ENCODE assay signal across 8 cellular contexts in the genomic region with DNA sequence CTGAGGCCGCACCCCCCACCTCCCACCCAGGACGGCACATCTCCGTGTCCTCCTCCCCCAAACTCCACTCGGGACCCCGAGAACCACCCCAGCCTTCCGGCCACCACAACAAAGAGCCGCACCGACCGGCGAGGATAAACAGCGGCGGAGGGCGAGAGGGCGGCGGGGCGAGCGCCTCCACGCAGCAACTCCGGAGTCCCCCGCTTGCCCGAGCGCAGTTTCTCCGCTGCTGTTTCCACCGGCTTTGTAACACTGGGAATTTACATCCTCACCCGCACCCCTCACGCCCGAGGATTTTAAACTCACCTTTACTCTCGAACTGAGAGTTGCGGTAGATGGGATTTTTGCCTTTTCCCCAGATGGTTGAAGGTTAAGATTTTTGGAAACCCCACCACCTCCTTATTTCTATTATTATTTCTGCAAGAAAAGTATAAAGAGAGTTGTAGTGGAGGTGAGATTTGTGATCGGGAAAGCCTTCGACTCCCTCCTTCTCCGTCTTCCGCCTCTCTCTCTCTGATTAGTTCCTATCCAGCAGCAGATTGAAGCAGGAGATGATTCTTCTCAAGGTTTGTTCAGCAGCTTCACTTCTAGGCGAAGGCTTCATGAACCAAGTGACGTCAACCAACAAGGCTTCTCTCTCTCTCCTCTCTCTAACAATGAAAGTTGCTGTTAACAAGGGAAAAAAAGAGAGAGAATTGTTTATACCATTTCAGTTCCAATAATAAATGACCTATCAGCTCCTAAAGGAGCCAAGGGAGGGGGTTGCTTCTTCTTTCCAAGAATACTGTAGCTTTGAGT. TPM values are rescaled to one million over a fixed set of nuclear protein-coding genes. Genes with fewer than 3 reads are reported as not detected.
A peak's percentile ranks its signal among the peaks of the same experiment; 100 is the strongest.
DNase-seq lines count a peak whose midpoint lies in the region; ATAC-seq and TF ChIP-seq lines count a peak whose summit lies in the region.

A gene with protein sequence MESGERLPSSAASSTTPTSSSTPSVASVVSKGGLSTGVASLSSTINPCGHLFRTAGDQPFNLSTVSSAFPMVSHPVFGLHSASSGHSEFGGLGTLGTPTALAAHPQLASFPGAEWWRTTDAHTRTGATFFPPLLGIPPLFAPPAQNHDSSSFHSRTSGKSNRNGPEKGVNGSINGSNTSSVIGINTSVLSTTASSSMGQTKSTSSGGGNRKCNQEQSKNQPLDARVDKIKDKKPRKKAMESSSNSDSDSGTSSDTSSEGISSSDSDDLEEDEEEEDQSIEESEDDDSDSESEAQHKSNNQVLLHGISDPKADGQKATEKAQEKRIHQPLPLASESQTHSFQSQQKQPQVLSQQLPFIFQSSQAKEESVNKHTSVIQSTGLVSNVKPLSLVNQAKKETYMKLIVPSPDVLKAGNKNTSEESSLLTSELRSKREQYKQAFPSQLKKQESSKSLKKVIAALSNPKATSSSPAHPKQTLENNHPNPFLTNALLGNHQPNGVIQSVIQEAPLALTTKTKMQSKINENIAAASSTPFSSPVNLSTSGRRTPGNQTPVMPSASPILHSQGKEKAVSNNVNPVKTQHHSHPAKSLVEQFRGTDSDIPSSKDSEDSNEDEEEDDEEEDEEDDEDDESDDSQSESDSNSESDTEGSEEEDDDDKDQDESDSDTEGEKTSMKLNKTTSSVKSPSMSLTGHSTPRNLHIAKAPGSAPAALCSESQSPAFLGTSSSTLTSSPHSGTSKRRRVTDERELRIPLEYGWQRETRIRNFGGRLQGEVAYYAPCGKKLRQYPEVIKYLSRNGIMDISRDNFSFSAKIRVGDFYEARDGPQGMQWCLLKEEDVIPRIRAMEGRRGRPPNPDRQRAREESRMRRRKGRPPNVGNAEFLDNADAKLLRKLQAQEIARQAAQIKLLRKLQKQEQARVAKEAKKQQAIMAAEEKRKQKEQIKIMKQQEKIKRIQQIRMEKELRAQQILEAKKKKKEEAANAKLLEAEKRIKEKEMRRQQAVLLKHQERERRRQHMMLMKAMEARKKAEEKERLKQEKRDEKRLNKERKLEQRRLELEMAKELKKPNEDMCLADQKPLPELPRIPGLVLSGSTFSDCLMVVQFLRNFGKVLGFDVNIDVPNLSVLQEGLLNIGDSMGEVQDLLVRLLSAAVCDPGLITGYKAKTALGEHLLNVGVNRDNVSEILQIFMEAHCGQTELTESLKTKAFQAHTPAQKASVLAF (N-terminal part only) (minus strand): TSS at position 613 of the 798 bp plus-strand sequence. CDS start 137,829 bp downstream, outside the sequence.

- no peak for TF ChIP-seq CTCF in PC-3 (conservative IDR thresholded peaks at IDR 0.05; ENCODE audit: low read depth, low read length)
- no peak for TF ChIP-seq CTCF in cardiac muscle cell (IDR thresholded peaks at IDR 0.05; ENCODE audit: low read depth, low read length)

- peak; percentile 84 for DNase-seq in DMS79 treated with DMSO at 0.1 percent for 48 hours (lab: John Stamatoyannopoulos, UW)
- peak; percentile 72 for DNase-seq in HT-29 (ENCODE audit: low spot score)
- peak; percentile 69 for DNase-seq in PC-3
- DNase-seq in amygdala (lab: John Stamatoyannopoulos, UW), result peak in 50 of 56 donors; percentile 3 to 85 (median 54)
- DNase-seq in cardiac muscle cell (ENCODE audit: low read depth in 1 of 2, low spot score in 1 of 2), result peak; percentile 62 to 85
- DNase-seq in non-pigmented ciliary epithelial cell (ENCODE audit: low read depth), result peak; percentile 61
- DNase-seq in OCI-M2 (lab: John Stamatoyannopoulos, UW; ENCODE audit: unreplicated experiment), result no peak

- CTCF ChIA-PET in PC-3 (lab: Charles Lee), result interaction anchor here (1.0 to 1.2 kb wide), 3 partner anchors 59 to 96 kb away, joined by 3 to 9 read pairs (median 7); no protein-coding TSS in a partner anchor

- H3K4me1 ChIP-seq in PC-3 (ENCODE audit: insufficient read depth, low read length), result peaks cover 32% of the 10 kb centered on the region
- peaks cover 21% of the 10 kb centered on the region for H3K4me1 ChIP-seq in cardiac muscle cell (ENCODE audit: low read depth)

- BruUV-seq in PC-3 (replicated peaks; lab: Mats Ljungman, UMichigan), result TSS peak; percentile 82

- H3K4me2 ChIP-seq in PC-3 (ENCODE audit: low read length), result peak within 1 kb of the TSS; percentile 86

- H3K79me2 ChIP-seq in PC-3 (ENCODE audit: low read length), result peaks cover 32% of the 10 kb centered on the region

- no peaks in the 10 kb centered on the region for H3F3A ChIP-seq in PC-3 (ENCODE audit: low read length, unreplicated experiment)

- peak within 1 kb of the TSS; percentile 85 for H2AFZ ChIP-seq in PC-3 (ENCODE audit: low read length)

- POLR2A ChIA-PET in PC-3 (lab: Charles Lee; ENCODE audit: unreplicated experiment), result interaction anchor here (0.6 to 1.8 kb wide), 3 partner anchors 16 to 96 kb away, joined by 8 to 12 read pairs (median 11); no protein-coding TSS in a partner anchor

- H3K9ac ChIP-seq in PC-3 (ENCODE audit: low read length), result peak within 1 kb of the TSS; percentile 83

- peak within 1 kb of the TSS; percentile 81 for H3K27ac ChIP-seq in PC-3 (ENCODE audit: low read length)
- H3K27ac ChIP-seq in cardiac muscle cell, result peak within 1 kb of the TSS; percentile 99

- H3K4me3 ChIP-seq in PC-3 (ENCODE audit: low read length), result peak within 1 kb of the TSS; percentile 88
- H3K4me3 ChIP-seq in cardiac muscle cell, result peak within 1 kb of the TSS; percentile 74

- intact Hi-C loops in PC-3 (cut with micrococcal nuclease), result loop anchor here (1.0 to 5.0 kb wide), 2 partner anchors 97 to 329 kb away; a partner anchor contains a TSS

- H3K36me3 ChIP-seq in PC-3 (ENCODE audit: low read depth, low read length), result no peaks in the 10 kb centered on the region
- H3K36me3 ChIP-seq in cardiac muscle cell, result no peaks in the 10 kb centered on the region

- ATAC-seq in GM21390 (IDR thresholded peaks at IDR 0.05; ENCODE audit: unreplicated experiment) (peak; percentile 53), PC-3 (peak; percentile 55)

- no peaks in the 10 kb centered on the region for H3K9me3 ChIP-seq in PC-3 (ENCODE audit: low read length)
- H3K9me3 ChIP-seq in cardiac muscle cell (ENCODE audit: low read depth), result no peaks in the 10 kb centered on the region

- no peaks in the 10 kb centered on the region for H4K20me1 ChIP-seq in PC-3 (ENCODE audit: low read length)

- H3K27me3 ChIP-seq in PC-3 (ENCODE audit: low read length), result no peaks in the 10 kb centered on the region
- no peaks in the 10 kb centered on the region for H3K27me3 ChIP-seq in cardiac muscle cell

- no peaks in the 10 kb centered on the region for H3K9me2 ChIP-seq in PC-3 (replicated peaks; ENCODE audit: low read length)

RNA-seq across cellular contexts. Expression of the gene that starts here (rescaled TPM):
- total RNA-seq in HT-29 (2014; rRNA removed; shearing (Covaris generic)), result 22.0 and 25.2 TPM in 2 replicates
- total RNA-seq in PC-3 (2014; rRNA removed), result 15.7 and 19.6 TPM in 2 replicates
- total RNA-seq in cardiac muscle cell, result 60.1 and 103 TPM in 2 replicates
- 62.1 and 91.3 TPM in 2 replicates for polyA plus RNA-seq in cardiac muscle cell
